Comparison of ENCODE assay signal across 24 cellular contexts in genomic region chr5:154460172-154460571, GRCh38. TPM values are rescaled to one million over a fixed set of nuclear protein-coding genes. Genes with fewer than 3 reads are reported as not detected.
DNase-seq lines count a peak whose midpoint lies in the region; ATAC-seq and TF ChIP-seq lines count a peak whose summit lies in the region.
"Had no signal": no experiment of that assay in that cellular context is flagged by ENCODE, and none has a peak within 500 bp of the region (broad histone marks: within the 10 kb centered on the region; RNA-seq: fewer than 3 reads in every experiment).

No MANE protein-coding gene starts in this region.

- no peaks in the 10 kb centered on the region for H3K27me3 ChIP-seq in parathyroid adenoma (ENCODE audit: control insufficient read depth, insufficient read depth, low read length)
- H3K27me3 ChIP-seq: BE2C, BLaER1 had no signal

- H3K27ac ChIP-seq in parathyroid adenoma: peak overlapping the region; percentile 12
- H3K27ac ChIP-seq: BLaER1 had no signal

- peak overlapping the region; percentile 27 for H3K4me2 ChIP-seq in parathyroid adenoma (ENCODE audit: low read length)
- H3K4me2 ChIP-seq: BLaER1 had no signal

- DNase-seq in ELF-1 (ENCODE audit: low read depth, low spot score): peak; percentile 3
- DNase-seq in amniotic epithelial cell (ENCODE audit: low read depth): peak; percentile 24
- DNase-seq in posterior vena cava (ENCODE audit: low spot score): peak; percentile 44
- DNase-seq in head of caudate nucleus: no peak
- DNase-seq in NCI-H748 (lab: John Stamatoyannopoulos, UW; ENCODE audit: unreplicated experiment): no peak
- DNase-seq: 8988T; ACHN; BE2C; C1 segment of cervical spinal cord; CD4-positive, alpha-beta memory T cell; CD4-positive, CD25-positive, alpha-beta regulatory T cell; CD8-positive, alpha-beta memory T cell; COR-L47; DMS 273 treated with DMSO at 0.1 percent for 48 hours; DMS153; DMS53; DMS79; DND-41; EL; GF-D8 had no signal

- TF ChIP-seq CTCF in parathyroid adenoma (IDR thresholded peaks at IDR 0.05): no peak

- no peak for ATAC-seq in GM21529 (IDR thresholded peaks at IDR 0.05; ENCODE audit: unreplicated experiment)

- no peaks in the 10 kb centered on the region for H3K79me2 ChIP-seq in parathyroid adenoma

- no peak overlapping the region for H3K4me3 ChIP-seq in parathyroid adenoma (ENCODE audit: low read depth, low read length)
- H3K4me3 ChIP-seq: BLaER1 had no signal

- H3K9me3 ChIP-seq in parathyroid adenoma (ENCODE audit: control insufficient read depth, low read length): no peaks in the 10 kb centered on the region
- H3K9me3 ChIP-seq: BE2C, BLaER1 had no signal

- H3K36me3 ChIP-seq in parathyroid adenoma (ENCODE audit: control insufficient read depth, insufficient read depth, low read length): no peaks in the 10 kb centered on the region

- peaks cover 5% of the 10 kb centered on the region for H3K4me1 ChIP-seq in parathyroid adenoma
- H3K4me1 ChIP-seq: BLaER1 had no signal

- no peak overlapping the region for H3K9ac ChIP-seq in parathyroid adenoma
- H3K9ac ChIP-seq: BLaER1 had no signal

- intact Hi-C loops in posterior vena cava (cut with DNase I): no loop called here
- intact Hi-C loops in head of caudate nucleus (cut with DNase I): no loop called here

- H2AFZ ChIP-seq in parathyroid adenoma: no peak overlapping the region

RNA-seq across cellular contexts. Expression of gene SAP30L, which starts 14.4 kb away (rescaled TPM):
- total RNA-seq in posterior vena cava: 10 to 100 TPM; 34.6 to 50.5 TPM

RNA-seq across cellular contexts. Expression of gene HAND1, which starts 17.9 kb away (rescaled TPM):
- total RNA-seq in posterior vena cava: not detected
- total RNA-seq: A673; CD4-positive, alpha-beta memory T cell; CD4-positive, CD25-positive, alpha-beta regulatory T cell; CD8-positive, alpha-beta memory T cell had no signal

Comparison
In these comparisons a context has a peak if more than half of its experiments do, and no peak if none do; other contexts are left out.
1. DNase-seq: peak in ELF-1 (single experiment), amniotic epithelial cell (single experiment) and posterior vena cava (single experiment); none in head of caudate nucleus (0 of 42) and NCI-H748 (single experiment).